ENCODE assay signal across 16 cellular contexts in genomic region chr7:114341648-114342047, GRCh38.
DNase-seq lines count a peak whose midpoint lies in the region; ATAC-seq and TF ChIP-seq lines count a peak whose summit lies in the region.
"Had no signal": no experiment of that assay in that cellular context is flagged by ENCODE, and none has a peak within 500 bp of the region (broad histone marks: within the 10 kb centered on the region; RNA-seq: fewer than 3 reads in every experiment).

No MANE protein-coding gene starts in this region.

- H3K27me3 ChIP-seq in A673 (replicated peaks; ENCODE audit: insufficient read depth, low read depth, low read length, poor library complexity) = peaks cover 12% of the 10 kb centered on the region

- CTCF ChIA-PET in A673 (lab: Charles Lee) = no interaction called here

- POLR2A ChIA-PET in A673 (lab: Charles Lee; ENCODE audit: low non-redundant PET) = no interaction called here

- peak; percentile 14 for DNase-seq in NCI-H748 (lab: John Stamatoyannopoulos, UW; ENCODE audit: unreplicated experiment)
- no peak for DNase-seq in NCI-H748 treated with DMSO at 0.1 percent for 48 hours (lab: John Stamatoyannopoulos, UW)
- peak; percentile 14 for DNase-seq in LNCaP clone FGC (ENCODE audit: low read depth)
- no peak for DNase-seq in mucosa of descending colon
- no peak for DNase-seq in A673 (ENCODE audit: low spot score)
- no peak for DNase-seq in MV-4-11 (lab: John Stamatoyannopoulos, UW)
- DNase-seq: C1 segment of cervical spinal cord; Calu3; CD4-positive, alpha-beta memory T cell; COR-L47; DMS79 treated with DMSO at 0.1 percent for 48 hours; H9 had no signal

- no TSS peak for BruUV-seq in A673 (replicated peaks; lab: Mats Ljungman, UMichigan)

- peaks cover 5% of the 10 kb centered on the region for H3K4me1 ChIP-seq in mucosa of descending colon (ENCODE audit: low read depth)
- no peaks in the 10 kb centered on the region for H3K4me1 ChIP-seq in A673 (ENCODE audit: insufficient read depth, low read length, poor library complexity, severe bottlenecking)
- H3K4me1 ChIP-seq: A549 had no signal

- ATAC-seq in mucosa of descending colon = peak; percentile 59
- ATAC-seq: A549, GM23338, HCT116 had no signal

- no peak overlapping the region for H3K27ac ChIP-seq in A673 (ENCODE audit: low read depth, low read length, poor library complexity, severe bottlenecking)
- H3K27ac ChIP-seq: 22Rv1, A549 had no signal

- H3K36me3 ChIP-seq in mucosa of descending colon (ENCODE audit: low read depth) (no peaks in the 10 kb centered on the region), A673 (ENCODE audit: insufficient read depth, low read length, poor library complexity, severe bottlenecking) (no peaks in the 10 kb centered on the region)

- TF ChIP-seq CTCF in LNCaP clone FGC (IDR thresholded peaks at IDR 0.05; ENCODE audit: control insufficient read depth, extremely low read depth, insufficient read depth) (no peak), mucosa of descending colon (IDR thresholded peaks at IDR 0.05) (no peak), A673 (conservative IDR thresholded peaks at IDR 0.05; ENCODE audit: low read depth, low read length) (no peak)

- intact Hi-C loops in mucosa of descending colon (cut with DNase I, micrococcal nuclease) (no loop called here), A673 (cut with micrococcal nuclease; ENCODE audit: unreplicated experiment) (no loop called here)

- H3K9me3 ChIP-seq in mucosa of descending colon = no peaks in the 10 kb centered on the region
- no peaks in the 10 kb centered on the region for H3K9me3 ChIP-seq in A673 (ENCODE audit: low read depth, low read length, poor library complexity, severe bottlenecking)
- H3K9me3 ChIP-seq: A549 had no signal

- no peak overlapping the region for H3K4me3 ChIP-seq in LNCaP clone FGC (ENCODE audit: low read depth, low read length)
- H3K4me3 ChIP-seq in mucosa of descending colon = no peak overlapping the region
- no peak overlapping the region for H3K4me3 ChIP-seq in A673 (ENCODE audit: low read depth, low read length, poor library complexity, severe bottlenecking)
- H3K4me3 ChIP-seq: A549, GM23338 had no signal

Comparison
In these comparisons a context has a peak if more than half of its experiments do, and no peak if none do; other contexts are left out.
1. DNase-seq: peak in NCI-H748 (single experiment) and LNCaP clone FGC (single experiment); none in NCI-H748 treated with DMSO at 0.1 percent for 48 hours (single experiment), mucosa of descending colon (0 of 3), A673 (single experiment) and MV-4-11 (single experiment).